16 cellular contexts compared by ENCODE assay signal in genomic region chr11:67034350-67034749, GRCh38. TPM values are rescaled to one million over a fixed set of nuclear protein-coding genes. Genes with fewer than 3 reads are reported as not detected.
"Had no signal": no experiment of that assay in that cellular context is flagged by ENCODE, and none has a peak within 500 bp of the region (broad histone marks: within the 10 kb centered on the region; RNA-seq: fewer than 3 reads in every experiment).

No MANE protein-coding gene starts in this region.

- H3K27me3 ChIP-seq: upper lobe of right lung had no signal

- H3K4me1 ChIP-seq: upper lobe of right lung had no signal

- H3K9me3 ChIP-seq: esophagus squamous epithelium, heart left ventricle, sigmoid colon, upper lobe of right lung had no signal

- H3K9me3 Mint-ChIP-seq: activated B cell treated with CpG ODN at 0.5 μM for 24 hours; nephron; stimulated activated naive CD8-positive, alpha-beta T cell treated with anti-CD3 and anti-CD28 coated beads, Interleukin-15, Interleukin-2, amounts not matched to agents 100 ng/mL and 50 ng/mL, for 24 hours had no signal

- H3K36me3 ChIP-seq: esophagus squamous epithelium, heart left ventricle, sigmoid colon, upper lobe of right lung had no signal

- H3K4me3 Mint-ChIP-seq: activated B cell treated with CpG ODN at 0.5 μM for 24 hours; activated naive CD8-positive, alpha-beta T cell; nephron; stimulated activated naive CD8-positive, alpha-beta T cell treated with anti-CD3 and anti-CD28 coated beads, Interleukin-15, Interleukin-2, amounts not matched to agents 100 ng/mL and 50 ng/mL, for 24 hours had no signal

- H3K36me3 Mint-ChIP-seq: activated naive CD8-positive, alpha-beta T cell had no signal

- H3K27ac ChIP-seq: esophagus squamous epithelium, heart left ventricle, sigmoid colon, upper lobe of right lung had no signal

- H3K27ac Mint-ChIP-seq: activated B cell treated with CpG ODN at 0.5 μM for 24 hours; activated naive CD8-positive, alpha-beta T cell; stimulated activated naive CD8-positive, alpha-beta T cell treated with anti-CD3 and anti-CD28 coated beads, Interleukin-15, Interleukin-2, amounts not matched to agents 100 ng/mL and 50 ng/mL, for 24 hours had no signal

- H3K4me3 ChIP-seq: esophagus squamous epithelium, heart left ventricle, sigmoid colon, upper lobe of right lung had no signal

- ATAC-seq: upper lobe of right lung had no signal

- DNase-seq: activated B cell treated with CpG ODN at 0.5 μM for 24 hours; activated CD4-positive, alpha-beta T cell treated with anti-CD3 and anti-CD28 coated beads, Interleukin-2, amount 50 U/mL, for 4 hours; activated effector memory CD4-positive, alpha-beta T cell treated with anti-CD3 and anti-CD28 coated beads, Interleukin-2, amount 50 U/mL, for 16 hours; activated T-cell treated with anti-CD3 and anti-CD28 coated beads, Interleukin-2, amount 50 U/mL, for 1 hour; esophagus squamous epithelium; heart left ventricle; sigmoid colon; stimulated activated CD4-positive, alpha-beta T cell treated with anti-CD3 and anti-CD28 coated beads, Interleukin-4, amount 100 ng/mL, for 1 hour; T-helper 2 cell; upper lobe of right lung had no signal

RNA-seq across cellular contexts. Expression of gene SYT12, which starts 11.4 kb away (rescaled TPM):
- total RNA-seq: activated B cell treated with CpG ODN at 0.5 μM for 24 hours, sigmoid colon, upper lobe of right lung had no signal

RNA-seq across cellular contexts. Expression of gene RHOD, which starts 22.3 kb away (rescaled TPM):
- total RNA-seq: activated B cell treated with CpG ODN at 0.5 μM for 24 hours had no signal

RNA-seq across cellular contexts. Expression of gene C11orf86, which starts 59.2 kb away (rescaled TPM):
- total RNA-seq: activated B cell treated with CpG ODN at 0.5 μM for 24 hours, esophagus squamous epithelium, heart left ventricle, lung microvascular endothelial cell, omental fat pad, sigmoid colon, temporal lobe, upper lobe of right lung had no signal
- polyA plus RNA-seq: heart left ventricle had no signal
